7 cellular contexts compared by ENCODE assay signal in the genomic region with DNA sequence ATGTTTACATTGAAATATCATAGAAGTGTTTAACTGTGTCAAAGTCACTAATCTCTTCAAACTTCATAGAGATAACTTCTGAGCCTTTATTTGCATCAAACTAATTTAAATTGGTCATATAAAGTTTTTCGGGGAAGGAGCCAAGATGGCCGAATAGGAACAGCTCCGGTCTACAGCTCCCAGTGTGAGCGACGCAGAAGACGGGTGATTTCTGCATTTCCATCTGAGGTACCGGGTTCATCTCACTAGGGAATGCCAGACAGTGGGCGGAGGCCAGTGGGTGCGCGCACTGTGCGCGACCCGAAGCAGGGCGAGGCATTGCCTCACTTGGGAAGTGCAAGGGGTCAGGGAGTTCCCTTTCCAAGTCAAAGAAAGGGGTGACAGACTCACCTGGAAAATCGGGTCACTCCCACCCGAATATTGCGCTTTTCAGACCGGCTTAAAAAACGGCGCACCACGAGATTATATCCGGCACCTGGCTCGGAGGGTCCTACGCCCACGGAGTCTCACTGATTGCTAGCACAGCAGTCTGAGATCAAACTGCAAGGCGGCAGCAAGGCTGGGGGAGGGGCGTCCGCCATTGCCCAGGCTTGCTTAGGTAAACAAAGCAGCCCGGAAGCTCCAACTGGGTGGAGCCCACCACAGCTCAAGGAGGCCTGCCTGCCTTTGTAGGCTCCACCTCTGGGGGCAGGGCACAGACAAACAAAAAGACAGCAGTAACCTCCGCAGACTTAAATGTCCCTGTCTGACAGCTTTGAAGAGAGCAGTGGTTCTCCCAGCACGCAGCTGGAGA.
DNase-seq lines count a peak whose midpoint lies in the region; ATAC-seq and TF ChIP-seq lines count a peak whose summit lies in the region.
"Not testable (repeated sequence)": the region's sequence is repeated elsewhere in the genome, so short reads cannot be mapped to it uniquely, and the experiment has no call there.

No MANE protein-coding gene starts in this region.

- not testable (repeated sequence) for H3K9me3 ChIP-seq in HEK293 (ENCODE audit: control insufficient read depth, insufficient read depth, low read depth, low read length); PC-3 (ENCODE audit: low read length); iPS-15b (ENCODE audit: control insufficient read depth, insufficient read depth, low read length)

- not testable (repeated sequence) for H3K27me3 Mint-ChIP-seq in neural crest cell (ENCODE audit: low read depth)

- not testable (repeated sequence) for H3K4me3 ChIP-seq in HEK293 (ENCODE audit: low read depth, low read length)
- H3K4me3 ChIP-seq in PC-3 (ENCODE audit: low read length) (peak overlapping the region; percentile 76), iPS-15b (ENCODE audit: low read depth, low read length) (peak overlapping the region; percentile 19)

- not testable (repeated sequence) for H3K36me3 Mint-ChIP-seq in neural crest cell (ENCODE audit: low read depth)

- not testable (repeated sequence) for H3K9me2 ChIP-seq in PC-3 (replicated peaks; ENCODE audit: low read length)

- POLR2A ChIA-PET in HEK293 (lab: Yijun Ruan, JAX) = not testable (repeated sequence)
- POLR2A ChIA-PET in PC-3 (lab: Charles Lee; ENCODE audit: unreplicated experiment) = interaction anchor here (0.6 kb wide), 1 partner anchor 621 kb away, joined by 4 read pairs; the partner anchor contains the start of gene ZC3H15

- not testable (repeated sequence) for H3K27me3 ChIP-seq in PC-3 (ENCODE audit: low read length); iPS-15b (ENCODE audit: control insufficient read depth, insufficient read depth, low read length)

- H3K9ac ChIP-seq in PC-3 (ENCODE audit: low read length) = peak overlapping the region; percentile 66
- not testable (repeated sequence) for H3K9ac ChIP-seq in iPS-15b (ENCODE audit: low read depth, low read length)

- intact Hi-C loops in PC-3 (cut with micrococcal nuclease) = not testable (repeated sequence)

- not testable (repeated sequence) for TF ChIP-seq CTCF in HEK293 (tag by site-specific recombination; IDR thresholded peaks at IDR 0.05); PC-3 (conservative IDR thresholded peaks at IDR 0.05; ENCODE audit: low read depth, low read length); VCaP (conservative IDR thresholded peaks at IDR 0.05); neural crest cell (conservative IDR thresholded peaks at IDR 0.05)

- H3K79me2 ChIP-seq in PC-3 (ENCODE audit: low read length) = not testable (repeated sequence)

- TSS peak; percentile 75 for BruUV-seq in PC-3 (replicated peaks; lab: Mats Ljungman, UMichigan)

- not testable (repeated sequence) for H3K27ac ChIP-seq in HEK293 (ENCODE audit: extremely low read depth, low read depth, low read length)
- H3K27ac ChIP-seq in PC-3 (ENCODE audit: low read length) (peak overlapping the region; percentile 35), VCaP (peak overlapping the region; percentile 64)

- H3K27ac Mint-ChIP-seq in neural crest cell (ENCODE audit: unreplicated experiment) = peak overlapping the region; percentile 97

- H2AFZ ChIP-seq in PC-3 (ENCODE audit: low read length) = peak overlapping the region; percentile 93

- not testable (repeated sequence) for ATAC-seq in PC-3

- not testable (repeated sequence) for H3K9me3 Mint-ChIP-seq in neural crest cell

- not testable (repeated sequence) for H3F3A ChIP-seq in PC-3 (ENCODE audit: low read length, unreplicated experiment)

- CTCF ChIA-PET in HEK293 (lab: Yijun Ruan, JAX) = interaction anchor here (0.6 kb wide), 1 partner anchor 23 kb away, joined by 3 read pairs; no protein-coding TSS in a partner anchor
- CTCF ChIA-PET in PC-3 (lab: Charles Lee) = not testable (repeated sequence)

- DNase-seq in DMS53 (lab: John Stamatoyannopoulos, UW) (peak; percentile 57), NCI-H2171 (lab: John Stamatoyannopoulos, UW) (peak; percentile 2), PC-3 (peak; percentile 30)
- DNase-seq in neural crest cell (ENCODE audit: low read depth, low spot score) = not testable (repeated sequence)

- H3K4me3 Mint-ChIP-seq in neural crest cell = peak overlapping the region; percentile 85

- not testable (repeated sequence) for H4K20me1 ChIP-seq in PC-3 (ENCODE audit: low read length)

- not testable (repeated sequence) for H3K36me3 ChIP-seq in HEK293 (ENCODE audit: control insufficient read depth in 2 of 2, insufficient read depth in 1 of 2, low read length in 2 of 2); PC-3 (ENCODE audit: low read depth, low read length); iPS-15b (ENCODE audit: control insufficient read depth, insufficient read depth, low read length)

- peak overlapping the region; percentile 92 for H3K4me2 ChIP-seq in PC-3 (ENCODE audit: low read length)

- H3K4me1 ChIP-seq in HEK293 (ENCODE audit: control insufficient read depth, insufficient read depth, low read length); PC-3 (ENCODE audit: insufficient read depth, low read length); iPS-15b (ENCODE audit: control insufficient read depth, insufficient read depth, low read length): not testable (repeated sequence)

- not testable (repeated sequence) for H3K4me1 Mint-ChIP-seq in neural crest cell

TF ChIP-seq in HEK293, 187 proteins besides CTCF, POLR2A, EP300 and RAD21:
- peak; percentile 16 for TF ChIP-seq ZBTB26 (tag by site-specific recombination; optimal IDR thresholded peaks at IDR 0.05)
TF ChIP-seq in HEK293: peak in this region for 1; not testable (repeated sequence) for 186.
